In genomic region chr1:234602334-234603220, GRCh38 we compare ENCODE assay signal across 8 cellular contexts. TPM values are rescaled to one million over a fixed set of nuclear protein-coding genes. Genes with fewer than 3 reads are reported as not detected.
DNase-seq lines count a peak whose midpoint lies in the region; ATAC-seq and TF ChIP-seq lines count a peak whose summit lies in the region.

No MANE protein-coding gene starts in this region.

- H3K27me3 ChIP-seq in BJ (ENCODE audit: control insufficient read depth, insufficient read depth, low read length) = no peaks in the 10 kb centered on the region
- H3K27me3 ChIP-seq in HAP-1 (ENCODE audit: low read depth) = no peaks in the 10 kb centered on the region

- H3K36me3 Mint-ChIP-seq in activated naive CD8-positive, alpha-beta T cell = peaks cover 32% of the 10 kb centered on the region

- no peaks in the 10 kb centered on the region for H3K9me3 ChIP-seq in HAP-1

- H3K4me3 ChIP-seq in BJ (ENCODE audit: low read depth, low read length) (no peak overlapping the region), HAP-1 (no peak overlapping the region)

- peaks cover 81% of the 10 kb centered on the region for H3K4me1 Mint-ChIP-seq in activated naive CD8-positive, alpha-beta T cell (ENCODE audit: low read depth)

- in situ Hi-C loops in HAP-1 (cut with MboI; ENCODE audit: low sequenced_read_pairs) = loop anchor here (10.0 kb wide), 1 partner anchor 122 kb away; no protein-coding TSS in a partner anchor

- no peaks in the 10 kb centered on the region for H3K9me3 Mint-ChIP-seq in activated naive CD8-positive, alpha-beta T cell (ENCODE audit: low read depth)

- no peaks in the 10 kb centered on the region for H3K27me3 Mint-ChIP-seq in activated naive CD8-positive, alpha-beta T cell

- H3K4me3 Mint-ChIP-seq in activated naive CD8-positive, alpha-beta T cell = peak overlapping the region; percentile 87

- ATAC-seq in HG03457 (IDR thresholded peaks at IDR 0.05; ENCODE audit: unreplicated experiment) = no peak
- no peak for ATAC-seq in HG02884 (IDR thresholded peaks at IDR 0.05; ENCODE audit: unreplicated experiment)

- peaks cover 61% of the 10 kb centered on the region for H3K4me1 ChIP-seq in HAP-1

- DNase-seq in BJ (ENCODE audit: low read depth) (peak; percentile 92), HAP-1 (ENCODE audit: low spot score in 2 of 2) (peak; percentile 53 to 84), NCI-H748 (lab: John Stamatoyannopoulos, UW; ENCODE audit: unreplicated experiment) (peak; percentile 65), glomerular visceral epithelial cell (ENCODE audit: extremely low spot score) (peak; percentile 88), retina (peak; percentile 43)

- CTCF ChIA-PET in BJ (lab: Yijun Ruan, JAX) = interaction anchor here (0.9 to 3.8 kb wide), 5 partner anchors 103 to 472 kb away, joined by 3 to 21 read pairs (median 4); no protein-coding TSS in a partner anchor

- H3K36me3 ChIP-seq in BJ (ENCODE audit: control insufficient read depth, insufficient read depth, low read length) = peaks cover 6% of the 10 kb centered on the region
- H3K36me3 ChIP-seq in HAP-1 (replicated peaks) = peaks cover 34% of the 10 kb centered on the region

- POLR2A ChIA-PET in BJ (lab: Charles Lee) = interaction anchor here (1.3 kb wide), 1 partner anchor 378 kb away, joined by 5 read pairs; no protein-coding TSS in a partner anchor

- TF ChIP-seq CTCF in BJ (IDR thresholded peaks at IDR 0.05; ENCODE audit: insufficient read depth, low read depth, low read length) = no peak

- H3K27ac Mint-ChIP-seq in activated naive CD8-positive, alpha-beta T cell = peak overlapping the region; percentile 94

RNA-seq across cellular contexts. Expression of gene IRF2BP2, which starts 7.4 kb away (rescaled TPM):
- polyA plus RNA-seq in BJ (2011; rRNA removed) = 12.5 and 20.7 TPM in 2 replicates
- 21.2 and 34.0 TPM in 2 replicates for polyA minus RNA-seq in BJ (2011; rRNA and poly(A)+ RNA removed)
